12 cellular contexts compared by ENCODE assay signal in the genomic region with DNA sequence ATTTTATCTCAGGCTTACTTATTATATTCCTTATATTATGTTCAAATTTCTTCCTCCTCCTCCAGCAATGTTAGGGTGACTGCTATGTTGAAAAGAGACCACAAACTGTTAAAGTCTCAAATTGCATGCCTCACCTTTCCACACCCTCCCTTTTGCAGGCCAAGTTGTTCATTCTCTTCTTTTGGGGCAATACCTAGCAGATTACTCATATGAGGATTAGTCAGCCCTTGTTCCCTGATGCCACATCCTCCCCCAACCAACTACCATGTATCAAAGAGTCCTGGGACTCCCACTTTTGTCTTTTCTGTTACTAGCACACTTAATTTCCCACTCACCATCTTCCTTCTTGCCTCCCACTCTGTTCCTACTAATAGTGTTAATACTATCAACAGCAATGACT.
DNase-seq lines count a peak whose midpoint lies in the region; ATAC-seq and TF ChIP-seq lines count a peak whose summit lies in the region.
"Had no signal": no experiment of that assay in that cellular context is flagged by ENCODE, and none has a peak within 500 bp of the region (broad histone marks: within the 10 kb centered on the region; RNA-seq: fewer than 3 reads in every experiment).

No MANE protein-coding gene starts in this region.

- H3K4me3 ChIP-seq in lower leg skin (ENCODE audit: low read depth, poor library complexity, severe bottlenecking) = no peak overlapping the region
- H3K4me3 ChIP-seq in esophagus squamous epithelium = no peak overlapping the region
- H3K4me3 ChIP-seq: ascending aorta had no signal

- no peaks in the 10 kb centered on the region for H3K4me1 ChIP-seq in esophagus squamous epithelium
- H3K4me1 ChIP-seq: ascending aorta had no signal

- DNase-seq in T1000 (lab: John Stamatoyannopoulos, UW) (peak; percentile 24), kidney tubule cell (ENCODE audit: low spot score) (peak; percentile 92), retina (no peak), lower leg skin (ENCODE audit: low spot score in 2 of 2) (no peak), esophagus squamous epithelium (lab: John Stamatoyannopoulos, UW) (no peak), activated gamma-delta T cell treated with Interleukin-2 at 50 U/mL for 16 hours (no peak)
- DNase-seq: naive B cell, NCI-H748 treated with DMSO at 0.1 percent for 48 hours had no signal

- peak; percentile 41 for ATAC-seq in GM18499 (IDR thresholded peaks at IDR 0.05; ENCODE audit: insufficient read depth, unreplicated experiment)
- peak; percentile 62 for ATAC-seq in HG02981 (IDR thresholded peaks at IDR 0.05; ENCODE audit: unreplicated experiment)
- ATAC-seq: WTC11 had no signal

- intact Hi-C loops in lower leg skin (cut with DNase I; ENCODE audit: low total_unique reads) = no loop called here
- intact Hi-C loops in esophagus squamous epithelium (cut with DNase I) = no loop called here

- TF ChIP-seq CTCF in lower leg skin (IDR thresholded peaks at IDR 0.05) (no peak), esophagus squamous epithelium (IDR thresholded peaks at IDR 0.05) (no peak)

- no peak for TF ChIP-seq POLR2A in lower leg skin (IDR thresholded peaks at IDR 0.05)
- no peak for TF ChIP-seq POLR2A in esophagus squamous epithelium (IDR thresholded peaks at IDR 0.05)

- peaks cover 0 to 2% (median 0%) of the 10 kb centered on the region in 3 donors for H3K9me3 ChIP-seq in esophagus squamous epithelium
- H3K9me3 ChIP-seq: ascending aorta had no signal

- H3K36me3 ChIP-seq in esophagus squamous epithelium = no peaks in the 10 kb centered on the region
- H3K36me3 ChIP-seq: ascending aorta had no signal

- H3K27me3 ChIP-seq in esophagus squamous epithelium = no peaks in the 10 kb centered on the region
- H3K27me3 ChIP-seq: ascending aorta had no signal

- no peak overlapping the region for H3K27ac ChIP-seq in esophagus squamous epithelium
- H3K27ac ChIP-seq: ascending aorta had no signal

Comparison
In these comparisons a context has a peak if more than half of its experiments do, and no peak if none do; other contexts are left out.
1. DNase-seq: peak in T1000 (single experiment) and kidney tubule cell (single experiment); none in retina (single experiment), lower leg skin (0 of 2), esophagus squamous epithelium (single experiment) and activated gamma-delta T cell treated with Interleukin-2 at 50 U/mL for 16 hours (single experiment).